ENCODE assay signal across 8 cellular contexts in genomic region chr14:36321004-36321381, GRCh38. TPM values are rescaled to one million over a fixed set of nuclear protein-coding genes. Genes with fewer than 3 reads are reported as not detected.
DNase-seq lines count a peak whose midpoint lies in the region; ATAC-seq, FAIRE-seq and TF ChIP-seq lines count a peak whose summit lies in the region.
"Not testable (repeated sequence)": the region's sequence is repeated elsewhere in the genome, so short reads cannot be mapped to it uniquely, and the experiment has no call there.

No MANE protein-coding gene starts in this region.

- not testable (repeated sequence) for H3K36me3 Mint-ChIP-seq in HFFc6 (ENCODE audit: low read depth)
- peaks cover 13 to 15% of the 10 kb centered on the region in 2 donors for H3K36me3 Mint-ChIP-seq in activated naive CD4-positive, alpha-beta T cell treated with anti-CD3 and anti-CD28 coated beads, Interleukin-2, amount 50 U/mL, for 72 hours

- not testable (repeated sequence) for FAIRE-seq in keratinocyte (lab: Jason Lieb, UNC)

- peak overlapping the region; percentile 98 for H3K4me3 ChIP-seq in BLaER1
- H3K4me3 ChIP-seq in SJCRH30: peak overlapping the region; percentile 84
- H3K4me3 ChIP-seq in endocrine pancreas (ENCODE audit: control insufficient read depth, insufficient read depth, low read length): peak overlapping the region; percentile 77
- H3K4me3 ChIP-seq in keratinocyte (ENCODE audit: control insufficient read depth in 2 of 3, extremely low read depth in 1 of 3, insufficient read depth in 2 of 3, low read depth in 1 of 3, low read length in 3 of 3): peak overlapping the region; percentile 71 to 87 (median 85)
- peak overlapping the region; percentile 89 for H3K4me3 ChIP-seq in neuron (ENCODE audit: low read length)
- peak overlapping the region; percentile 95 for H3K4me3 ChIP-seq in suprapubic skin

- dilution Hi-C loops in keratinocyte (cut with MboI; ENCODE audit: extremely low pct_ligation_motif_present, low sequenced_read_pairs): not testable (repeated sequence)

- not testable (repeated sequence) for H3K9me1 ChIP-seq in keratinocyte (ENCODE audit: control insufficient read depth, extremely low read depth, insufficient read depth, low read length)

- not testable (repeated sequence) for H3K27ac ChIP-seq in BLaER1, suprapubic skin
- H3K27ac ChIP-seq in SJCRH30: peak overlapping the region; percentile 75; the same call in 1 of the 2 replicates
- H3K27ac ChIP-seq in keratinocyte (ENCODE audit: control insufficient read depth, insufficient read depth, low read length): peak overlapping the region; percentile 93

- DNase-seq in HFFc6; SJCRH30; activated naive CD4-positive, alpha-beta T cell treated with anti-CD3 and anti-CD28 coated beads, Interleukin-2, amount 50 U/mL, for 72 hours (ENCODE audit: low spot score in 2 of 2); keratinocyte (ENCODE audit: low read depth, low spot score): not testable (repeated sequence)
- DNase-seq in suprapubic skin (ENCODE audit: low spot score in 2 of 2): peak in 1 of 2 donors; percentile 37

- H4K20me1 ChIP-seq in BLaER1: peaks cover 11% of the 10 kb centered on the region
- H4K20me1 ChIP-seq in keratinocyte (ENCODE audit: control insufficient read depth, extremely low read depth, insufficient read depth, low read length): not testable (repeated sequence)

- H2AFZ ChIP-seq in keratinocyte (ENCODE audit: control insufficient read depth, low read length) (peak overlapping the region; percentile 96), neuron (ENCODE audit: low read depth, low read length) (peak overlapping the region; percentile 79)

- not testable (repeated sequence) for TF ChIP-seq CTCF in HFFc6 (IDR thresholded peaks at IDR 0.05); keratinocyte (optimal IDR thresholded peaks at IDR 0.05 in 1 of 3, IDR thresholded peaks at IDR 0.05 in 1 of 3, conservative IDR thresholded peaks at IDR 0.05 in 1 of 3; ENCODE audit: extremely low read depth in 1 of 3, insufficient read depth in 2 of 3, low read length in 3 of 3); suprapubic skin (IDR thresholded peaks at IDR 0.05)

- H3K4me1 ChIP-seq in BLaER1 (peaks cover 13% of the 10 kb centered on the region), endocrine pancreas (ENCODE audit: control insufficient read depth, insufficient read depth, low read length) (peaks cover 24% of the 10 kb centered on the region), keratinocyte (ENCODE audit: control insufficient read depth, extremely low read depth, insufficient read depth, low read length) (peaks cover 29% of the 10 kb centered on the region), suprapubic skin (peaks cover 30% of the 10 kb centered on the region)
- H3K4me1 ChIP-seq in SJCRH30; neuron (ENCODE audit: insufficient read depth, low read length): not testable (repeated sequence)

- not testable (repeated sequence) for H3K36me3 ChIP-seq in BLaER1; SJCRH30; endocrine pancreas (ENCODE audit: control insufficient read depth, insufficient read depth, low read length); keratinocyte (ENCODE audit: control insufficient read depth in 2 of 2, extremely low read depth in 1 of 2, insufficient read depth in 2 of 2, low read length in 2 of 2); neuron (ENCODE audit: insufficient read depth, low read length); suprapubic skin

- H3K9me3 ChIP-seq in BLaER1; SJCRH30 (replicated peaks); endocrine pancreas (ENCODE audit: control insufficient read depth, low read length); keratinocyte (ENCODE audit: control insufficient read depth, low read depth, low read length); neuron (ENCODE audit: low read length); suprapubic skin: not testable (repeated sequence)

- H3K79me2 ChIP-seq in keratinocyte (ENCODE audit: control insufficient read depth, insufficient read depth, low read length): peaks cover 39% of the 10 kb centered on the region

- H3K27me3 ChIP-seq in BLaER1; SJCRH30; endocrine pancreas (ENCODE audit: control insufficient read depth, insufficient read depth, low read length); keratinocyte (ENCODE audit: control insufficient read depth, extremely low read depth, insufficient read depth, low read length); suprapubic skin: not testable (repeated sequence)
- H3K27me3 ChIP-seq in neuron (ENCODE audit: insufficient read depth, low read length): peaks cover 24% of the 10 kb centered on the region

- H3K27me3 Mint-ChIP-seq in HFFc6 (ENCODE audit: insufficient read depth): not testable (repeated sequence)

- WGBS in suprapubic skin: 59% methylated on average over 7 of the region's 7 CpGs

- H3K27ac Mint-ChIP-seq in HFFc6: peak overlapping the region; percentile 92
- H3K27ac Mint-ChIP-seq in activated naive CD4-positive, alpha-beta T cell treated with anti-CD3 and anti-CD28 coated beads, Interleukin-2, amount 50 U/mL, for 72 hours: peak overlapping the region; percentile 86 to 95

- not testable (repeated sequence) for H3K9ac ChIP-seq in BLaER1; endocrine pancreas (ENCODE audit: control insufficient read depth, insufficient read depth, low read length)
- H3K9ac ChIP-seq in keratinocyte (ENCODE audit: control insufficient read depth, extremely low read depth, insufficient read depth, low read length): peak overlapping the region; percentile 94

- H3K4me2 ChIP-seq in BLaER1 (peak overlapping the region; percentile 58), keratinocyte (ENCODE audit: control insufficient read depth, extremely low read depth, insufficient read depth, low read depth, low read length) (peak overlapping the region; percentile 87)

- not testable (repeated sequence) for TF ChIP-seq POLR2A in suprapubic skin (IDR thresholded peaks at IDR 0.05)

- H3K4me1 Mint-ChIP-seq in HFFc6 (ENCODE audit: low read depth): peaks cover 36% of the 10 kb centered on the region

- not testable (repeated sequence) for TF ChIP-seq EP300 in suprapubic skin (IDR thresholded peaks at IDR 0.05)

- H3K4me3 Mint-ChIP-seq in HFFc6: peak overlapping the region; percentile 93

- ATAC-seq in activated naive CD4-positive, alpha-beta T cell treated with anti-CD3 and anti-CD28 coated beads, Interleukin-2, amount 50 U/mL, for 72 hours: not testable (repeated sequence)

- not testable (repeated sequence) for H3K9me3 Mint-ChIP-seq in HFFc6; activated naive CD4-positive, alpha-beta T cell treated with anti-CD3 and anti-CD28 coated beads, Interleukin-2, amount 50 U/mL, for 72 hours

RNA-seq across cellular contexts. Expression of gene MBIP, which starts 0.6 kb away (rescaled TPM):
- 10 to 100 TPM; 18.5 to 24.5 (median 21.8) TPM for total RNA-seq in HFFc6 (2021; fragmentation: NEBNext Ultra II Directional; extraction: Animal tissue kit (Norgen Biotek cat#: 25700))
- total RNA-seq in SJCRH30 (2014; rRNA removed; shearing (Covaris generic)): 24.4 and 28.2 TPM in 2 replicates
- total RNA-seq in activated naive CD4-positive, alpha-beta T cell treated with anti-CD3 and anti-CD28 coated beads, Interleukin-2, amount 50 U/mL, for 72 hours: 10 to 100 TPM; 26.8 to 42.8 TPM
- polyA plus RNA-seq in keratinocyte: 16.0 to 28.3 TPM (median 17.2 TPM) in 3 replicates
- polyA plus RNA-seq in keratinocyte (2011; ENCODE audit: low read depth): 63.5 TPM
- 11.0 and 20.7 TPM in 2 replicates for polyA plus RNA-seq in keratinocyte (2011; cell fraction: cytosol; rRNA removed)
- polyA plus RNA-seq in keratinocyte (2011; cell fraction: nucleus; rRNA removed): 17.1 and 24.7 TPM in 2 replicates
- 11.7 and 26.1 TPM in 2 replicates for polyA plus RNA-seq in keratinocyte (2012; ENCODE audit: low replicate concordance)
- 5.1 to 14.5 TPM (median 9.5 TPM) in 3 replicates for polyA minus RNA-seq in keratinocyte
- 7.1 TPM for polyA minus RNA-seq in keratinocyte (2011; cell fraction: cytosol; rRNA and poly(A)+ RNA removed)
- polyA minus RNA-seq in keratinocyte (2011; cell fraction: nucleus; rRNA and poly(A)+ RNA removed): 5.4 and 8.8 TPM in 2 replicates
- total RNA-seq in suprapubic skin: 10 to 100 TPM; 21.7 to 32.8 (median 25.2) TPM
